Comparison of ENCODE assay signal across 1 cellular context in genomic region chr7:111477462-111478225, GRCh38.
A peak's percentile ranks its signal among the peaks of the same experiment; 100 is the strongest.
TF ChIP-seq lines count a peak whose summit lies in the region.

No MANE protein-coding gene starts in this region.

TF ChIP-seq in K562, 482 proteins besides CTCF, POLR2A, EP300 and RAD21 (continued from another document and continues in another):
- TF ChIP-seq, protein P1, sequence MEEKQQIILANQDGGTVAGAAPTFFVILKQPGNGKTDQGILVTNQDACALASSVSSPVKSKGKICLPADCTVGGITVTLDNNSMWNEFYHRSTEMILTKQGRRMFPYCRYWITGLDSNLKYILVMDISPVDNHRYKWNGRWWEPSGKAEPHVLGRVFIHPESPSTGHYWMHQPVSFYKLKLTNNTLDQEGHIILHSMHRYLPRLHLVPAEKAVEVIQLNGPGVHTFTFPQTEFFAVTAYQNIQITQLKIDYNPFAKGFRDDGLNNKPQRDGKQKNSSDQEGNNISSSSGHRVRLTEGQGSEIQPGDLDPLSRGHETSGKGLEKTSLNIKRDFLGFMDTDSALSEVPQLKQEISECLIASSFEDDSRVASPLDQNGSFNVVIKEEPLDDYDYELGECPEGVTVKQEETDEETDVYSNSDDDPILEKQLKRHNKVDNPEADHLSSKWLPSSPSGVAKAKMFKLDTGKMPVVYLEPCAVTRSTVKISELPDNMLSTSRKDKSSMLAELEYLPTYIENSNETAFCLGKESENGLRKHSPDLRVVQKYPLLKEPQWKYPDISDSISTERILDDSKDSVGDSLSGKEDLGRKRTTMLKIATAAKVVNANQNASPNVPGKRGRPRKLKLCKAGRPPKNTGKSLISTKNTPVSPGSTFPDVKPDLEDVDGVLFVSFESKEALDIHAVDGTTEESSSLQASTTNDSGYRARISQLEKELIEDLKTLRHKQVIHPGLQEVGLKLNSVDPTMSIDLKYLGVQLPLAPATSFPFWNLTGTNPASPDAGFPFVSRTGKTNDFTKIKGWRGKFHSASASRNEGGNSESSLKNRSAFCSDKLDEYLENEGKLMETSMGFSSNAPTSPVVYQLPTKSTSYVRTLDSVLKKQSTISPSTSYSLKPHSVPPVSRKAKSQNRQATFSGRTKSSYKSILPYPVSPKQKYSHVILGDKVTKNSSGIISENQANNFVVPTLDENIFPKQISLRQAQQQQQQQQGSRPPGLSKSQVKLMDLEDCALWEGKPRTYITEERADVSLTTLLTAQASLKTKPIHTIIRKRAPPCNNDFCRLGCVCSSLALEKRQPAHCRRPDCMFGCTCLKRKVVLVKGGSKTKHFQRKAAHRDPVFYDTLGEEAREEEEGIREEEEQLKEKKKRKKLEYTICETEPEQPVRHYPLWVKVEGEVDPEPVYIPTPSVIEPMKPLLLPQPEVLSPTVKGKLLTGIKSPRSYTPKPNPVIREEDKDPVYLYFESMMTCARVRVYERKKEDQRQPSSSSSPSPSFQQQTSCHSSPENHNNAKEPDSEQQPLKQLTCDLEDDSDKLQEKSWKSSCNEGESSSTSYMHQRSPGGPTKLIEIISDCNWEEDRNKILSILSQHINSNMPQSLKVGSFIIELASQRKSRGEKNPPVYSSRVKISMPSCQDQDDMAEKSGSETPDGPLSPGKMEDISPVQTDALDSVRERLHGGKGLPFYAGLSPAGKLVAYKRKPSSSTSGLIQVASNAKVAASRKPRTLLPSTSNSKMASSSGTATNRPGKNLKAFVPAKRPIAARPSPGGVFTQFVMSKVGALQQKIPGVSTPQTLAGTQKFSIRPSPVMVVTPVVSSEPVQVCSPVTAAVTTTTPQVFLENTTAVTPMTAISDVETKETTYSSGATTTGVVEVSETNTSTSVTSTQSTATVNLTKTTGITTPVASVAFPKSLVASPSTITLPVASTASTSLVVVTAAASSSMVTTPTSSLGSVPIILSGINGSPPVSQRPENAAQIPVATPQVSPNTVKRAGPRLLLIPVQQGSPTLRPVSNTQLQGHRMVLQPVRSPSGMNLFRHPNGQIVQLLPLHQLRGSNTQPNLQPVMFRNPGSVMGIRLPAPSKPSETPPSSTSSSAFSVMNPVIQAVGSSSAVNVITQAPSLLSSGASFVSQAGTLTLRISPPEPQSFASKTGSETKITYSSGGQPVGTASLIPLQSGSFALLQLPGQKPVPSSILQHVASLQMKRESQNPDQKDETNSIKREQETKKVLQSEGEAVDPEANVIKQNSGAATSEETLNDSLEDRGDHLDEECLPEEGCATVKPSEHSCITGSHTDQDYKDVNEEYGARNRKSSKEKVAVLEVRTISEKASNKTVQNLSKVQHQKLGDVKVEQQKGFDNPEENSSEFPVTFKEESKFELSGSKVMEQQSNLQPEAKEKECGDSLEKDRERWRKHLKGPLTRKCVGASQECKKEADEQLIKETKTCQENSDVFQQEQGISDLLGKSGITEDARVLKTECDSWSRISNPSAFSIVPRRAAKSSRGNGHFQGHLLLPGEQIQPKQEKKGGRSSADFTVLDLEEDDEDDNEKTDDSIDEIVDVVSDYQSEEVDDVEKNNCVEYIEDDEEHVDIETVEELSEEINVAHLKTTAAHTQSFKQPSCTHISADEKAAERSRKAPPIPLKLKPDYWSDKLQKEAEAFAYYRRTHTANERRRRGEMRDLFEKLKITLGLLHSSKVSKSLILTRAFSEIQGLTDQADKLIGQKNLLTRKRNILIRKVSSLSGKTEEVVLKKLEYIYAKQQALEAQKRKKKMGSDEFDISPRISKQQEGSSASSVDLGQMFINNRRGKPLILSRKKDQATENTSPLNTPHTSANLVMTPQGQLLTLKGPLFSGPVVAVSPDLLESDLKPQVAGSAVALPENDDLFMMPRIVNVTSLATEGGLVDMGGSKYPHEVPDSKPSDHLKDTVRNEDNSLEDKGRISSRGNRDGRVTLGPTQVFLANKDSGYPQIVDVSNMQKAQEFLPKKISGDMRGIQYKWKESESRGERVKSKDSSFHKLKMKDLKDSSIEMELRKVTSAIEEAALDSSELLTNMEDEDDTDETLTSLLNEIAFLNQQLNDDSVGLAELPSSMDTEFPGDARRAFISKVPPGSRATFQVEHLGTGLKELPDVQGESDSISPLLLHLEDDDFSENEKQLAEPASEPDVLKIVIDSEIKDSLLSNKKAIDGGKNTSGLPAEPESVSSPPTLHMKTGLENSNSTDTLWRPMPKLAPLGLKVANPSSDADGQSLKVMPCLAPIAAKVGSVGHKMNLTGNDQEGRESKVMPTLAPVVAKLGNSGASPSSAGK (IDR thresholded peaks at IDR 0.05): peak; percentile 69
- TF ChIP-seq L3MBTL2 (IDR thresholded peaks at IDR 0.05) (0 out of 2 replicates have a peak, but pooled peaks have one; percentile 8), DPF2 (IDR thresholded peaks at IDR 0.05) (peak; percentile 91), SIN3B (IDR thresholded peaks at IDR 0.05; ENCODE audit: low read depth) (no peak), ZNF830 (CRISPR knock-in tag; IDR thresholded peaks at IDR 0.05) (no peak), WHSC1 (IDR thresholded peaks at IDR 0.05; ENCODE audit: low read length) (no peak), CTBP1 (IDR thresholded peaks at IDR 0.05; ENCODE audit: borderline replicate concordance) (no peak), ZNF395 (CRISPR knock-in tag; IDR thresholded peaks at IDR 0.05) (no peak), ZNF282 (CRISPR knock-in tag; IDR thresholded peaks at IDR 0.05) (no peak), SMARCE1 (IDR thresholded peaks at IDR 0.05) (peak; percentile 82; the same call in 1 of the 2 replicates), BRD4 (IDR thresholded peaks at IDR 0.05) (no peak), NUFIP1 (IDR thresholded peaks at IDR 0.05; ENCODE audit: partially characterized antibody) (no peak), BHLHE40 (IDR thresholded peaks at IDR 0.05; ENCODE audit: low read length) (peak; percentile 42; the same call in 1 of the 2 replicates), GATAD2B (IDR thresholded peaks at IDR 0.05; ENCODE audit: borderline replicate concordance) (peak; percentile 20; the same call in 1 of the 2 replicates), HDAC1 (IDR thresholded peaks at IDR 0.05) (peak; percentile 64 to 83; a peak in 3 of 4 replicates), NRF1 (conservative IDR thresholded peaks at IDR 0.05 in 1 of 2, IDR thresholded peaks at IDR 0.05 in 1 of 2) (no peak), ETV5 (CRISPR knock-in tag; IDR thresholded peaks at IDR 0.05; ENCODE audit: low read depth) (peak; percentile 90), ZNF449 (CRISPR knock-in tag; IDR thresholded peaks at IDR 0.05) (no peak), ATF7 (IDR thresholded peaks at IDR 0.05) (no peak), SNIP1 (IDR thresholded peaks at IDR 0.05; ENCODE audit: low read depth) (no peak), SAFB2 (IDR thresholded peaks at IDR 0.05; ENCODE audit: borderline replicate concordance, low read depth, low read length, severe bottlenecking) (no peak), NCOR1 (IDR thresholded peaks at IDR 0.05) (peak; percentile 85), NEUROD1 (IDR thresholded peaks at IDR 0.05; ENCODE audit: borderline replicate concordance, low read depth, low read length, partially characterized antibody) (no peak)
- TF ChIP-seq, protein P2, sequence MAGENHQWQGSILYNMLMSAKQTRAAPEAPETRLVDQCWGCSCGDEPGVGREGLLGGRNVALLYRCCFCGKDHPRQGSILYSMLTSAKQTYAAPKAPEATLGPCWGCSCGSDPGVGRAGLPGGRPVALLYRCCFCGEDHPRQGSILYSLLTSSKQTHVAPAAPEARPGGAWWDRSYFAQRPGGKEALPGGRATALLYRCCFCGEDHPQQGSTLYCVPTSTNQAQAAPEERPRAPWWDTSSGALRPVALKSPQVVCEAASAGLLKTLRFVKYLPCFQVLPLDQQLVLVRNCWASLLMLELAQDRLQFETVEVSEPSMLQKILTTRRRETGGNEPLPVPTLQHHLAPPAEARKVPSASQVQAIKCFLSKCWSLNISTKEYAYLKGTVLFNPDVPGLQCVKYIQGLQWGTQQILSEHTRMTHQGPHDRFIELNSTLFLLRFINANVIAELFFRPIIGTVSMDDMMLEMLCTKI (IDR thresholded peaks at IDR 0.05; ENCODE audit: partially characterized antibody): peak; percentile 19
- TF ChIP-seq, protein P3, sequence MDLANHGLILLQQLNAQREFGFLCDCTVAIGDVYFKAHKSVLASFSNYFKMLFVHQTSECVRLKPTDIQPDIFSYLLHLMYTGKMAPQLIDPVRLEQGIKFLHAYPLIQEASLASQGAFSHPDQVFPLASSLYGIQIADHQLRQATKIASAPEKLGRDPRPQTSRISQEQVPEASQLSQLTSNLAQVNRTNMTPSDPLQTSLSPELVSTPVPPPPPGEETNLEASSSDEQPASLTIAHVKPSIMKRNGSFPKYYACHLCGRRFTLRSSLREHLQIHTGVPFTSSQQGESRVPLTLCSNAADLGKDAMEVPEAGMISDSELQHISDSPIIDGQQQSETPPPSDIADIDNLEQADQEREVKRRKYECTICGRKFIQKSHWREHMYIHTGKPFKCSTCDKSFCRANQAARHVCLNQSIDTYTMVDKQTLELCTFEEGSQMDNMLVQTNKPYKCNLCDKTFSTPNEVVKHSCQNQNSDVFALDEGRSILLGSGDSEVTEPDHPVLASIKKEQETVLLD (IDR thresholded peaks at IDR 0.05): peak; percentile 22; the same call in 1 of the 2 replicates
- TF ChIP-seq, protein P4, sequence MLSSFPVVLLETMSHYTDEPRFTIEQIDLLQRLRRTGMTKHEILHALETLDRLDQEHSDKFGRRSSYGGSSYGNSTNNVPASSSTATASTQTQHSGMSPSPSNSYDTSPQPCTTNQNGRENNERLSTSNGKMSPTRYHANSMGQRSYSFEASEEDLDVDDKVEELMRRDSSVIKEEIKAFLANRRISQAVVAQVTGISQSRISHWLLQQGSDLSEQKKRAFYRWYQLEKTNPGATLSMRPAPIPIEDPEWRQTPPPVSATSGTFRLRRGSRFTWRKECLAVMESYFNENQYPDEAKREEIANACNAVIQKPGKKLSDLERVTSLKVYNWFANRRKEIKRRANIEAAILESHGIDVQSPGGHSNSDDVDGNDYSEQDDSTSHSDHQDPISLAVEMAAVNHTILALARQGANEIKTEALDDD (IDR thresholded peaks at IDR 0.05): 0 out of 2 replicates have a peak, but pooled peaks have one; percentile 21
- TF ChIP-seq, protein P5, sequence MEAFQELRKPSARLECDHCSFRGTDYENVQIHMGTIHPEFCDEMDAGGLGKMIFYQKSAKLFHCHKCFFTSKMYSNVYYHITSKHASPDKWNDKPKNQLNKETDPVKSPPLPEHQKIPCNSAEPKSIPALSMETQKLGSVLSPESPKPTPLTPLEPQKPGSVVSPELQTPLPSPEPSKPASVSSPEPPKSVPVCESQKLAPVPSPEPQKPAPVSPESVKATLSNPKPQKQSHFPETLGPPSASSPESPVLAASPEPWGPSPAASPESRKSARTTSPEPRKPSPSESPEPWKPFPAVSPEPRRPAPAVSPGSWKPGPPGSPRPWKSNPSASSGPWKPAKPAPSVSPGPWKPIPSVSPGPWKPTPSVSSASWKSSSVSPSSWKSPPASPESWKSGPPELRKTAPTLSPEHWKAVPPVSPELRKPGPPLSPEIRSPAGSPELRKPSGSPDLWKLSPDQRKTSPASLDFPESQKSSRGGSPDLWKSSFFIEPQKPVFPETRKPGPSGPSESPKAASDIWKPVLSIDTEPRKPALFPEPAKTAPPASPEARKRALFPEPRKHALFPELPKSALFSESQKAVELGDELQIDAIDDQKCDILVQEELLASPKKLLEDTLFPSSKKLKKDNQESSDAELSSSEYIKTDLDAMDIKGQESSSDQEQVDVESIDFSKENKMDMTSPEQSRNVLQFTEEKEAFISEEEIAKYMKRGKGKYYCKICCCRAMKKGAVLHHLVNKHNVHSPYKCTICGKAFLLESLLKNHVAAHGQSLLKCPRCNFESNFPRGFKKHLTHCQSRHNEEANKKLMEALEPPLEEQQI (IDR thresholded peaks at IDR 0.05): peak; percentile 93
- TF ChIP-seq, protein P6, sequence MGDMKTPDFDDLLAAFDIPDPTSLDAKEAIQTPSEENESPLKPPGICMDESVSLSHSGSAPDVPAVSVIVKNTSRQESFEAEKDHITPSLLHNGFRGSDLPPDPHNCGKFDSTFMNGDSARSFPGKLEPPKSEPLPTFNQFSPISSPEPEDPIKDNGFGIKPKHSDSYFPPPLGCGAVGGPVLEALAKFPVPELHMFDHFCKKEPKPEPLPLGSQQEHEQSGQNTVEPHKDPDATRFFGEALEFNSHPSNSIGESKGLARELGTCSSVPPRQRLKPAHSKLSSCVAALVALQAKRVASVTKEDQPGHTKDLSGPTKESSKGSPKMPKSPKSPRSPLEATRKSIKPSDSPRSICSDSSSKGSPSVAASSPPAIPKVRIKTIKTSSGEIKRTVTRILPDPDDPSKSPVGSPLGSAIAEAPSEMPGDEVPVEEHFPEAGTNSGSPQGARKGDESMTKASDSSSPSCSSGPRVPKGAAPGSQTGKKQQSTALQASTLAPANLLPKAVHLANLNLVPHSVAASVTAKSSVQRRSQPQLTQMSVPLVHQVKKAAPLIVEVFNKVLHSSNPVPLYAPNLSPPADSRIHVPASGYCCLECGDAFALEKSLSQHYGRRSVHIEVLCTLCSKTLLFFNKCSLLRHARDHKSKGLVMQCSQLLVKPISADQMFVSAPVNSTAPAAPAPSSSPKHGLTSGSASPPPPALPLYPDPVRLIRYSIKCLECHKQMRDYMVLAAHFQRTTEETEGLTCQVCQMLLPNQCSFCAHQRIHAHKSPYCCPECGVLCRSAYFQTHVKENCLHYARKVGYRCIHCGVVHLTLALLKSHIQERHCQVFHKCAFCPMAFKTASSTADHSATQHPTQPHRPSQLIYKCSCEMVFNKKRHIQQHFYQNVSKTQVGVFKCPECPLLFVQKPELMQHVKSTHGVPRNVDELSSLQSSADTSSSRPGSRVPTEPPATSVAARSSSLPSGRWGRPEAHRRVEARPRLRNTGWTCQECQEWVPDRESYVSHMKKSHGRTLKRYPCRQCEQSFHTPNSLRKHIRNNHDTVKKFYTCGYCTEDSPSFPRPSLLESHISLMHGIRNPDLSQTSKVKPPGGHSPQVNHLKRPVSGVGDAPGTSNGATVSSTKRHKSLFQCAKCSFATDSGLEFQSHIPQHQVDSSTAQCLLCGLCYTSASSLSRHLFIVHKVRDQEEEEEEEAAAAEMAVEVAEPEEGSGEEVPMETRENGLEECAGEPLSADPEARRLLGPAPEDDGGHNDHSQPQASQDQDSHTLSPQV (IDR thresholded peaks at IDR 0.05): no peak
